Comparison of ENCODE assay signal across 8 cellular contexts in genomic region chr22:37283393-37283937, GRCh38. TPM values are rescaled to one million over a fixed set of nuclear protein-coding genes. Genes with fewer than 3 reads are reported as not detected.
DNase-seq lines count a peak whose midpoint lies in the region; ATAC-seq and TF ChIP-seq lines count a peak whose summit lies in the region.

No MANE protein-coding gene starts in this region.

- H3K27me3 Mint-ChIP-seq in activated T-helper 2 cell treated with anti-CD3 and anti-CD28 coated beads, Interferon-gamma antibody, Interleukin-2, Interleukin-4, amounts not matched to agents 10 μg/mL and 5 μg/mL and 100 μg/mL, durations not matched to agents 14 hours and 24 hours and 36 hours (ENCODE audit: low read depth) = no peaks in the 10 kb centered on the region
- H3K27me3 Mint-ChIP-seq in immature natural killer cell (ENCODE audit: low read depth in 3 of 3) = peaks cover 7 to 16% (median 14%) of the 10 kb centered on the region in 3 donors

- peaks cover 40% of the 10 kb centered on the region for H3K36me3 Mint-ChIP-seq in activated T-helper 2 cell treated with anti-CD3 and anti-CD28 coated beads, Interferon-gamma antibody, Interleukin-2, Interleukin-4, amounts not matched to agents 10 μg/mL and 5 μg/mL and 100 μg/mL, durations not matched to agents 14 hours and 24 hours and 36 hours (ENCODE audit: low read depth)
- peaks cover 4 to 20% (median 5%) of the 10 kb centered on the region in 3 donors for H3K36me3 Mint-ChIP-seq in immature natural killer cell

- intact Hi-C loops in activated T-helper 2 cell treated with anti-CD3 and anti-CD28 coated beads, Interferon-gamma antibody, Interleukin-2, Interleukin-4, amounts not matched to agents 10 μg/mL and 5 μg/mL and 100 μg/mL, durations not matched to agents 14 hours and 24 hours and 36 hours (cut with micrococcal nuclease) = loop anchor here (1.0 to 2.0 kb wide), 2 partner anchors 10 to 17 kb away; no protein-coding TSS in a partner anchor
- intact Hi-C loops in vagina (cut with DNase I) = no loop called here

- H3K27me3 ChIP-seq in vagina = no peaks in the 10 kb centered on the region

- H3K4me1 ChIP-seq in vagina = no peaks in the 10 kb centered on the region

- no peak for ATAC-seq in HG02588 (IDR thresholded peaks at IDR 0.05; ENCODE audit: unreplicated experiment)
- ATAC-seq in HG03108 (IDR thresholded peaks at IDR 0.05; ENCODE audit: unreplicated experiment) = no peak

- no peaks in the 10 kb centered on the region for H3K9me3 ChIP-seq in vagina

- H3K4me3 Mint-ChIP-seq in activated T-helper 2 cell treated with anti-CD3 and anti-CD28 coated beads, Interferon-gamma antibody, Interleukin-2, Interleukin-4, amounts not matched to agents 10 μg/mL and 5 μg/mL and 100 μg/mL, durations not matched to agents 14 hours and 24 hours and 36 hours (ENCODE audit: low read depth) = peak overlapping the region; percentile 87
- peak overlapping the region; percentile 96 to 99 (median 98) for H3K4me3 Mint-ChIP-seq in immature natural killer cell

- peak overlapping the region; percentile 30 to 32 for H3K4me3 ChIP-seq in vagina

- peaks cover 55% of the 10 kb centered on the region for H3K4me1 Mint-ChIP-seq in activated T-helper 2 cell treated with anti-CD3 and anti-CD28 coated beads, Interferon-gamma antibody, Interleukin-2, Interleukin-4, amounts not matched to agents 10 μg/mL and 5 μg/mL and 100 μg/mL, durations not matched to agents 14 hours and 24 hours and 36 hours (ENCODE audit: low read depth)
- peaks cover 95% of the 10 kb centered on the region in 2 donors for H3K4me1 Mint-ChIP-seq in immature natural killer cell

- H3K27ac Mint-ChIP-seq in activated T-helper 2 cell treated with anti-CD3 and anti-CD28 coated beads, Interferon-gamma antibody, Interleukin-2, Interleukin-4, amounts not matched to agents 10 μg/mL and 5 μg/mL and 100 μg/mL, durations not matched to agents 14 hours and 24 hours and 36 hours = peak overlapping the region; percentile 99
- H3K27ac Mint-ChIP-seq in immature natural killer cell = peak overlapping the region; percentile 93 to 100 (median 99)

- DNase-seq in stimulated activated CD4-positive, alpha-beta T cell treated with anti-CD3 and anti-CD28 coated beads, Interleukin-15, amount 100 ng/mL, for 24 hours = peak; percentile 58
- DNase-seq in stimulated activated CD4-positive, alpha-beta T cell treated with anti-CD3 and anti-CD28 coated beads, Interleukin-1b, Interleukin-23, amount 100 ng/mL, for 48 hours = no peak
- peak; percentile 60 for DNase-seq in activated T-helper 2 cell treated with anti-CD3 and anti-CD28 coated beads, Interferon-gamma antibody, Interleukin-2, Interleukin-4, amounts not matched to agents 10 μg/mL and 5 μg/mL and 100 μg/mL, durations not matched to agents 14 hours and 24 hours and 36 hours (ENCODE audit: low spot score)
- DNase-seq in immature natural killer cell = peak in 1 of 3 donors; percentile 58
- DNase-seq in vagina (ENCODE audit: extremely low spot score in 2 of 2) = no peak
- no peak for DNase-seq in foreskin melanocyte

- TF ChIP-seq CTCF in vagina (IDR thresholded peaks at IDR 0.05) = no peak

- no peak for TF ChIP-seq POLR2A in vagina (IDR thresholded peaks at IDR 0.05)

- no peaks in the 10 kb centered on the region for H3K9me3 Mint-ChIP-seq in activated T-helper 2 cell treated with anti-CD3 and anti-CD28 coated beads, Interferon-gamma antibody, Interleukin-2, Interleukin-4, amounts not matched to agents 10 μg/mL and 5 μg/mL and 100 μg/mL, durations not matched to agents 14 hours and 24 hours and 36 hours
- H3K9me3 Mint-ChIP-seq in immature natural killer cell = no peaks in the 10 kb centered on the region

- H3K36me3 ChIP-seq in vagina = no peaks in the 10 kb centered on the region

- H3K27ac ChIP-seq in vagina = peak overlapping the region; percentile 20

RNA-seq across cellular contexts. Expression of gene CYTH4, which starts 1.2 kb away (rescaled TPM):
- total RNA-seq in activated T-helper 2 cell treated with anti-CD3 and anti-CD28 coated beads, Interferon-gamma antibody, Interleukin-2, Interleukin-4, amounts not matched to agents 10 μg/mL and 5 μg/mL and 100 μg/mL, durations not matched to agents 14 hours and 24 hours and 36 hours = 45.9 and 49.8 TPM in 2 replicates
- 10 to 100 TPM; 42.5 to 95.4 (median 54.1) TPM for polyA plus RNA-seq in immature natural killer cell
- 16.2 TPM for total RNA-seq in vagina

RNA-seq across cellular contexts. Expression of gene RAC2, which starts 39.4 kb away (rescaled TPM):
- total RNA-seq in activated T-helper 2 cell treated with anti-CD3 and anti-CD28 coated beads, Interferon-gamma antibody, Interleukin-2, Interleukin-4, amounts not matched to agents 10 μg/mL and 5 μg/mL and 100 μg/mL, durations not matched to agents 14 hours and 24 hours and 36 hours = 499 and 506 TPM in 2 replicates
- polyA plus RNA-seq in immature natural killer cell = 1,000 to 10,000 TPM in 2 of 3 donors, 100 to 1,000 TPM in 1; 962 to 1,843 (median 1,262) TPM
- total RNA-seq in vagina = 15.7 TPM

Comparison
In these comparisons a context has a peak if more than half of its experiments do, and no peak if none do; other contexts are left out.
1. DNase-seq: peak in stimulated activated CD4-positive, alpha-beta T cell treated with anti-CD3 and anti-CD28 coated beads, Interleukin-15, amount 100 ng/mL, for 24 hours (single experiment) and activated T-helper 2 cell treated with anti-CD3 and anti-CD28 coated beads, Interferon-gamma antibody, Interleukin-2, Interleukin-4, amounts not matched to agents 10 μg/mL and 5 μg/mL and 100 μg/mL, durations not matched to agents 14 hours and 24 hours and 36 hours (single experiment); none in stimulated activated CD4-positive, alpha-beta T cell treated with anti-CD3 and anti-CD28 coated beads, Interleukin-1b, Interleukin-23, amount 100 ng/mL, for 48 hours (single experiment), vagina (0 of 2) and foreskin melanocyte (single experiment).
2. RNA of gene RAC2, which starts 39.4 kb away (total RNA-seq): 499 to 506 TPM in activated T-helper 2 cell treated with anti-CD3 and anti-CD28 coated beads, Interferon-gamma antibody, Interleukin-2, Interleukin-4, amounts not matched to agents 10 μg/mL and 5 μg/mL and 100 μg/mL, durations not matched to agents 14 hours and 24 hours and 36 hours; 15.7 TPM in vagina (single experiment); every median in the first group is over 10 times any median in the second.